In genomic region chr9:94806307-94806893, GRCh38 we compare ENCODE assay signal across 10 cellular contexts.
DNase-seq lines count a peak whose midpoint lies in the region; ATAC-seq and TF ChIP-seq lines count a peak whose summit lies in the region.
"Had no signal": no experiment of that assay in that cellular context is flagged by ENCODE, and none has a peak within 500 bp of the region (broad histone marks: within the 10 kb centered on the region; RNA-seq: fewer than 3 reads in every experiment).

No MANE protein-coding gene starts in this region.

- H2AFZ ChIP-seq in IMR-90 (replicated peaks; ENCODE audit: low read length, poor library complexity): no peak overlapping the region

- H2AK5ac ChIP-seq in IMR-90 (ENCODE audit: low read depth, low read length): no peak overlapping the region; the same call in 1 of the 2 replicates

- peak overlapping the region; percentile 89 for H3K18ac ChIP-seq in IMR-90 (ENCODE audit: low read depth, low read length)

- no peaks in the 10 kb centered on the region for H3K27me3 Mint-ChIP-seq in chondrocyte (ENCODE audit: low read depth)
- no peaks in the 10 kb centered on the region for H3K27me3 Mint-ChIP-seq in nephron (ENCODE audit: low read depth)

- H3K56ac ChIP-seq in IMR-90 (ENCODE audit: extremely low read depth, insufficient read depth, low read length): no peak overlapping the region

- no TSS peak for BruUV-seq in IMR-90 (replicated peaks; lab: Mats Ljungman, UMichigan)

- H2BK120ac ChIP-seq in IMR-90 (ENCODE audit: low read depth, low read length): no peak overlapping the region

- no peak for TF ChIP-seq POLR2A in IMR-90 (IDR thresholded peaks at IDR 0.05; ENCODE audit: low read depth, low read length)

- no peak overlapping the region for H2AK9ac ChIP-seq in IMR-90 (replicated peaks; ENCODE audit: low read depth, low read length, poor library complexity)

- H4K5ac ChIP-seq in IMR-90 (ENCODE audit: low read depth, low read length): peak overlapping the region; percentile 67

- no peaks in the 10 kb centered on the region for H3K9me3 ChIP-seq in IMR-90 (ENCODE audit: control insufficient read depth, insufficient read depth, low read length)

- intact Hi-C loops in IMR-90 (cut with micrococcal nuclease): no loop called here

- H2BK15ac ChIP-seq in IMR-90 (ENCODE audit: low read depth, low read length): peak overlapping the region; percentile 9; the same call in 1 of the 3 replicates

- 0 out of 2 replicates have a peak, but pooled peaks cover 5% of the 10 kb centered on the region for H3K9me1 ChIP-seq in IMR-90 (ENCODE audit: insufficient read depth, low read length)

- H4K91ac ChIP-seq in IMR-90 (ENCODE audit: insufficient read depth, low read depth, low read length): no peak overlapping the region

- H3K23ac ChIP-seq in IMR-90 (ENCODE audit: low read depth, low read length): no peak overlapping the region

- CTCF ChIA-PET in IMR-90 (lab: Yijun Ruan, JAX): no interaction called here

- TF ChIP-seq CTCF in AG10803 (conservative IDR thresholded peaks at IDR 0.05; ENCODE audit: low read length) (no peak), IMR-90 (conservative IDR thresholded peaks at IDR 0.05; ENCODE audit: low read depth, low read length) (no peak), chondrocyte (IDR thresholded peaks at IDR 0.05) (no peak), nephron (IDR thresholded peaks at IDR 0.05; ENCODE audit: unreplicated experiment in 3 of 3) (no peak)

- H3K27me3 ChIP-seq in IMR-90 (ENCODE audit: control insufficient read depth, insufficient read depth, low read length): peaks cover 8% of the 10 kb centered on the region

- H3K4me3 Mint-ChIP-seq in chondrocyte (ENCODE audit: unreplicated experiment) (no peak overlapping the region), nephron (no peak overlapping the region)
- H3K4me3 Mint-ChIP-seq: immature natural killer cell had no signal

- peak; percentile 63 for DNase-seq in AG10803 (ENCODE audit: low read depth)
- no peak for DNase-seq in IMR-90
- DNase-seq in chondrocyte (ENCODE audit: low spot score): no peak
- DNase-seq in NCI-H1930 (lab: John Stamatoyannopoulos, UW): no peak
- no peak for DNase-seq in activated CD4-positive, alpha-beta T cell treated with anti-CD3 and anti-CD28 coated beads for 1 hour
- no peak for DNase-seq in NCI-H2107 (lab: John Stamatoyannopoulos, UW)
- no peak for DNase-seq in germinal center (ENCODE audit: low spot score)
- DNase-seq: immature natural killer cell; stimulated activated CD4-positive, alpha-beta T cell treated with anti-CD3 and anti-CD28 coated beads, Interleukin-12 subunit alpha, Interleukin-12 subunit beta, amount 100 ng/mL, for 4 hours had no signal

- H3K27ac ChIP-seq in IMR-90 (ENCODE audit: insufficient read depth, low read length): no peak overlapping the region

- in situ Hi-C loops in IMR-90 (cut with MboI; ENCODE audit: low sequenced_read_pairs): no loop called here

- peaks cover 94% of the 10 kb centered on the region for H3K4me1 Mint-ChIP-seq in chondrocyte (ENCODE audit: low read depth)
- peaks cover 54% of the 10 kb centered on the region for H3K4me1 Mint-ChIP-seq in nephron

- no peak overlapping the region for H2BK20ac ChIP-seq in IMR-90 (ENCODE audit: low read depth, low read length)

- H3K14ac ChIP-seq in IMR-90 (replicated peaks; ENCODE audit: low read depth, low read length): no peak overlapping the region

- H3K4me3 ChIP-seq in AG10803 (ENCODE audit: low read length): no peak overlapping the region
- H3K4me3 ChIP-seq in IMR-90 (ENCODE audit: insufficient read depth, low read depth, low read length): no peak overlapping the region

- peaks cover 14% of the 10 kb centered on the region for H3K4me1 ChIP-seq in IMR-90 (ENCODE audit: control insufficient read depth, insufficient read depth, low read length)

- peak overlapping the region; percentile 92 for H3K27ac Mint-ChIP-seq in chondrocyte (ENCODE audit: unreplicated experiment)
- peak overlapping the region; percentile 72 to 77 (median 76) for H3K27ac Mint-ChIP-seq in nephron

- H3K9me3 Mint-ChIP-seq in chondrocyte (ENCODE audit: low read depth): no peaks in the 10 kb centered on the region
- H3K9me3 Mint-ChIP-seq in nephron: no peaks in the 10 kb centered on the region
- H3K9me3 Mint-ChIP-seq: immature natural killer cell had no signal

- dilution Hi-C loops in IMR-90 (cut with HindIII; ENCODE audit: low sequenced_read_pairs, unreplicated experiment): no loop called here

- peaks cover 4 to 5% of the 10 kb centered on the region in 2 experiments; a peak in 3 of 4 replicates for H3K79me1 ChIP-seq in IMR-90 (ENCODE audit: low read depth in 1 of 2, low read length in 2 of 2)

- H2BK5ac ChIP-seq in IMR-90 (ENCODE audit: low read depth, low read length, poor library complexity, severe bottlenecking): no peak overlapping the region

- POLR2A ChIA-PET in IMR-90 (lab: Charles Lee; ENCODE audit: unreplicated experiment): no interaction called here

- H3K4me2 ChIP-seq in IMR-90 (ENCODE audit: low read depth, low read length): no peak overlapping the region

- H3K36me3 Mint-ChIP-seq in chondrocyte (ENCODE audit: low read depth) (peaks cover 14% of the 10 kb centered on the region), nephron (ENCODE audit: low read depth) (peaks cover 16% of the 10 kb centered on the region)

- H3K36me3 ChIP-seq in IMR-90 (ENCODE audit: control insufficient read depth, insufficient read depth, low read length): peaks cover 7% of the 10 kb centered on the region

- H3K4ac ChIP-seq in IMR-90 (ENCODE audit: low read depth, low read length): no peak overlapping the region

- no peak overlapping the region for H4K8ac ChIP-seq in IMR-90 (ENCODE audit: low read depth in 2 of 2, low read length in 2 of 2)

- TF ChIP-seq RAD21 in IMR-90 (IDR thresholded peaks at IDR 0.05; ENCODE audit: low read length): no peak

- H4K20me1 ChIP-seq in IMR-90 (ENCODE audit: insufficient read depth, low read length): no peaks in the 10 kb centered on the region; the same call in 1 of the 2 replicates

- no peak for ATAC-seq in IMR-90 (ENCODE audit: low read depth)

- no peak overlapping the region for H3K9ac ChIP-seq in IMR-90 (ENCODE audit: low read depth, low read length)

- no CpG with 5 or more reads among the region's 3 CpGs for WGBS in IMR-90 (ENCODE audit: extremely low coverage in 2 of 2, insufficient read length in 1 of 2), 2 experiments

TF ChIP-seq in IMR-90, 13 proteins besides CTCF, POLR2A, EP300 and RAD21:
- TF ChIP-seq BHLHE40 (IDR thresholded peaks at IDR 0.05; ENCODE audit: low read depth, low read length): 0 out of 2 replicates have a peak, but pooled peaks have one; percentile 41
- TF ChIP-seq USF2 (IDR thresholded peaks at IDR 0.05; ENCODE audit: low read depth, low read length): no peak
